In the genomic region with DNA sequence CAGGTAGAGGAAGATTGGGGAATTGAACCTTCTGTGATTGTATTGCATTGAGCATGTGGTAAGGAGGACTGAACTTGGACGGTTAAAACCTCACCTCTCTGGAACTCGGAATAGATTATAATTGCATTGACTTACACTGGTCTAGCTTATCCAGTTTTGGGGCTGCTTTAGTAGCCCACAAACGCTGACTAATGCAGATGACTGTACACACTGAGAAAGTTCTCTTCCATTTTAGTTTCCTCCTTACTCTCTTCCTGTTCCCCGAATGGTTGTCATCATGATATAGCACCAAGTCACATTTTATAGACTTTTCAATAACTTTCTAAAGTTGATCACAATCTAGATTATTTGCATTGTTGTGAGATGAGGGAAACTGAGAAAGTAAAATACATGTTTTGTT, we compare ENCODE assay signal across 18 cellular contexts.
DNase-seq lines count a peak whose midpoint lies in the region; ATAC-seq and TF ChIP-seq lines count a peak whose summit lies in the region.
"Had no signal": no experiment of that assay in that cellular context is flagged by ENCODE, and none has a peak within 500 bp of the region (broad histone marks: within the 10 kb centered on the region; RNA-seq: fewer than 3 reads in every experiment).

No MANE protein-coding gene starts in this region.

- peaks cover 55% of the 10 kb centered on the region for H3K4me1 Mint-ChIP-seq in mesothelial cell of epicardium
- peaks cover 15 to 31% (median 24%) of the 10 kb centered on the region in 3 donors for H3K4me1 Mint-ChIP-seq in CD8-positive, alpha-beta memory T cell

- no peak overlapping the region for H4K8ac ChIP-seq in IMR-90 (ENCODE audit: low read depth in 2 of 2, low read length in 2 of 2)

- H3K27ac ChIP-seq in IMR-90 (ENCODE audit: insufficient read depth, low read length): no peak overlapping the region
- H3K27ac ChIP-seq in ascending aorta: peak overlapping the region; percentile 72 to 81
- H3K27ac ChIP-seq in CD8-positive, alpha-beta memory T cell (ENCODE audit: low read depth, low read length): no peak overlapping the region
- H3K27ac ChIP-seq: lower lobe of right lung, ovary, right lobe of liver, stomach had no signal

- no peak overlapping the region for H2BK20ac ChIP-seq in IMR-90 (ENCODE audit: low read depth, low read length)

- in situ Hi-C loops in IMR-90 (cut with MboI; ENCODE audit: low sequenced_read_pairs): no loop called here

- H3K9me3 Mint-ChIP-seq in mesothelial cell of epicardium: no peaks in the 10 kb centered on the region
- no peaks in the 10 kb centered on the region for H3K9me3 Mint-ChIP-seq in CD8-positive, alpha-beta memory T cell
- H3K9me3 Mint-ChIP-seq: CD8-positive, alpha-beta T cell had no signal

- intact Hi-C loops in IMR-90 (cut with micrococcal nuclease): no loop called here
- intact Hi-C loops in ascending aorta (cut with DNase I): no loop called here

- POLR2A ChIA-PET in IMR-90 (lab: Charles Lee; ENCODE audit: unreplicated experiment): no interaction called here
- POLR2A ChIA-PET in CD8-positive, alpha-beta memory T cell (lab: Charles Lee): no interaction called here

- no peak overlapping the region for H3K18ac ChIP-seq in IMR-90 (ENCODE audit: low read depth, low read length)

- no peak overlapping the region for H3K4me3 Mint-ChIP-seq in mesothelial cell of epicardium
- H3K4me3 Mint-ChIP-seq in CD8-positive, alpha-beta memory T cell: no peak overlapping the region
- H3K4me3 Mint-ChIP-seq: CD8-positive, alpha-beta T cell had no signal

- no peak overlapping the region for H2BK5ac ChIP-seq in IMR-90 (ENCODE audit: low read depth, low read length, poor library complexity, severe bottlenecking)

- H3K27me3 Mint-ChIP-seq in mesothelial cell of epicardium (ENCODE audit: low read depth): no peaks in the 10 kb centered on the region
- no peaks in the 10 kb centered on the region for H3K27me3 Mint-ChIP-seq in CD8-positive, alpha-beta memory T cell

- CTCF ChIA-PET in IMR-90 (lab: Yijun Ruan, JAX): no interaction called here
- CTCF ChIA-PET in CD8-positive, alpha-beta memory T cell (lab: Charles Lee): no interaction called here

- no peak overlapping the region for H3K23ac ChIP-seq in IMR-90 (ENCODE audit: low read depth, low read length)

- H3K79me1 ChIP-seq in IMR-90 (ENCODE audit: low read depth in 1 of 2, low read length in 2 of 2): no peaks in the 10 kb centered on the region

- H2BK15ac ChIP-seq in IMR-90 (ENCODE audit: low read depth, low read length): no peak overlapping the region

- H3K36me3 Mint-ChIP-seq in mesothelial cell of epicardium: peaks cover 12% of the 10 kb centered on the region
- H3K36me3 Mint-ChIP-seq in CD8-positive, alpha-beta memory T cell: peaks cover 0 to 1% (median 0%) of the 10 kb centered on the region in 3 donors
- H3K36me3 Mint-ChIP-seq: CD8-positive, alpha-beta T cell had no signal

- no peaks in the 10 kb centered on the region for H3K9me1 ChIP-seq in IMR-90 (ENCODE audit: insufficient read depth, low read length)

- DNase-seq in ELR (ENCODE audit: low read depth) (peak; percentile 39), IMR-90 (peak; percentile 21), ascending aorta (ENCODE audit: low spot score in 2 of 2) (no peak), mesothelial cell of epicardium (ENCODE audit: low spot score in 2 of 2, unreplicated experiment in 2 of 2) (no peak), germinal center (ENCODE audit: low spot score) (no peak), NCI-H1930 (lab: John Stamatoyannopoulos, UW) (no peak)
- no peak for DNase-seq in CD8-positive, alpha-beta memory T cell
- DNase-seq: activated CD8-positive, alpha-beta memory T cell treated with anti-CD3 and anti-CD28 coated beads, Interleukin-2, amount 50 U/mL, for 4 hours; activated naive CD4-positive, alpha-beta T cell treated with anti-CD3 and anti-CD28 coated beads, Interleukin-2, amount 50 U/mL, for 16 hours; CD8-positive, alpha-beta T cell; dermis blood vessel endothelial cell; lower lobe of right lung; NCI-H1105 treated with DMSO at 0.1 percent for 48 hours; NCI-H748 treated with DMSO at 0.1 percent for 48 hours; ovary; right lobe of liver; stomach had no signal

- TF ChIP-seq POLR2A in IMR-90 (IDR thresholded peaks at IDR 0.05; ENCODE audit: low read depth, low read length): no peak

- dilution Hi-C loops in IMR-90 (cut with HindIII; ENCODE audit: low sequenced_read_pairs, unreplicated experiment): no loop called here

- no peak overlapping the region for H2AK5ac ChIP-seq in IMR-90 (ENCODE audit: low read depth, low read length)

- no peak overlapping the region for H3K14ac ChIP-seq in IMR-90 (replicated peaks; ENCODE audit: low read depth, low read length)

- H4K91ac ChIP-seq in IMR-90 (ENCODE audit: insufficient read depth, low read depth, low read length): no peak overlapping the region

- no peaks in the 10 kb centered on the region for H3K27me3 ChIP-seq in IMR-90 (ENCODE audit: control insufficient read depth, insufficient read depth, low read length)
- H3K27me3 ChIP-seq in ascending aorta: no peaks in the 10 kb centered on the region
- H3K27me3 ChIP-seq in CD8-positive, alpha-beta memory T cell (ENCODE audit: insufficient read depth, low read length, poor library complexity, severe bottlenecking): no peaks in the 10 kb centered on the region
- H3K27me3 ChIP-seq: ovary, right lobe of liver, stomach had no signal

- no peaks in the 10 kb centered on the region for H4K20me1 ChIP-seq in IMR-90 (ENCODE audit: insufficient read depth, low read length)

- H3K36me3 ChIP-seq in IMR-90 (ENCODE audit: control insufficient read depth, insufficient read depth, low read length) (no peaks in the 10 kb centered on the region), ascending aorta (no peaks in the 10 kb centered on the region)
- no peaks in the 10 kb centered on the region for H3K36me3 ChIP-seq in CD8-positive, alpha-beta memory T cell (ENCODE audit: insufficient read depth, low read length)
- H3K36me3 ChIP-seq: lower lobe of right lung, ovary, right lobe of liver, stomach had no signal

- BruUV-seq in IMR-90 (replicated peaks; lab: Mats Ljungman, UMichigan): no TSS peak

- ATAC-seq in IMR-90 (ENCODE audit: low read depth) (no peak), HG03442 (IDR thresholded peaks at IDR 0.05; ENCODE audit: unreplicated experiment) (no peak)
- ATAC-seq: CD8-positive, alpha-beta T cell; lower lobe of right lung; right lobe of liver had no signal

- peaks cover 11% of the 10 kb centered on the region for H3K4me1 ChIP-seq in IMR-90 (ENCODE audit: control insufficient read depth, insufficient read depth, low read length)
- H3K4me1 ChIP-seq in ascending aorta: peaks cover 15 to 63% of the 10 kb centered on the region in 2 donors
- H3K4me1 ChIP-seq in CD8-positive, alpha-beta memory T cell (ENCODE audit: insufficient read depth, low read length): peaks cover 11% of the 10 kb centered on the region

- 85% methylated on average over 2 of the region's 4 CpGs; no CpG with 5 or more reads in 1 of the 2 experiments for WGBS in IMR-90 (ENCODE audit: extremely low coverage in 2 of 2, insufficient read length in 1 of 2), 2 experiments

- H3K56ac ChIP-seq in IMR-90 (ENCODE audit: extremely low read depth, insufficient read depth, low read length): no peak overlapping the region

- no peak overlapping the region for H2AFZ ChIP-seq in IMR-90 (replicated peaks; ENCODE audit: low read length, poor library complexity)

- H3K4me2 ChIP-seq in IMR-90 (ENCODE audit: low read depth, low read length): no peak overlapping the region

- no peak overlapping the region for H3K4ac ChIP-seq in IMR-90 (ENCODE audit: low read depth, low read length)

- H3K9ac ChIP-seq in IMR-90 (ENCODE audit: low read depth, low read length): no peak overlapping the region

- no peak overlapping the region for H4K5ac ChIP-seq in IMR-90 (ENCODE audit: low read depth, low read length)

- no peak overlapping the region for H2BK120ac ChIP-seq in IMR-90 (ENCODE audit: low read depth, low read length)

- TF ChIP-seq RAD21 in IMR-90 (IDR thresholded peaks at IDR 0.05; ENCODE audit: low read length): no peak

- H3K9me3 ChIP-seq in IMR-90 (ENCODE audit: control insufficient read depth, insufficient read depth, low read length) (no peaks in the 10 kb centered on the region), ascending aorta (no peaks in the 10 kb centered on the region)
- H3K9me3 ChIP-seq in CD8-positive, alpha-beta memory T cell (ENCODE audit: low read length): no peaks in the 10 kb centered on the region
- H3K9me3 ChIP-seq: lower lobe of right lung, ovary, right lobe of liver, stomach had no signal

- TF ChIP-seq CTCF in IMR-90 (conservative IDR thresholded peaks at IDR 0.05; ENCODE audit: low read depth, low read length): no peak
- TF ChIP-seq CTCF in ascending aorta (IDR thresholded peaks at IDR 0.05): no peak
- TF ChIP-seq CTCF in mesothelial cell of epicardium (IDR thresholded peaks at IDR 0.05; ENCODE audit: unreplicated experiment): no peak

- H3K4me3 ChIP-seq in IMR-90 (ENCODE audit: insufficient read depth, low read depth, low read length): no peak overlapping the region
- H3K4me3 ChIP-seq in ascending aorta: no peak overlapping the region
- H3K4me3 ChIP-seq in CD8-positive, alpha-beta memory T cell (ENCODE audit: low read length): no peak overlapping the region
- H3K4me3 ChIP-seq: lower lobe of right lung, ovary, right lobe of liver, stomach had no signal

- peak overlapping the region; percentile 72 for H3K27ac Mint-ChIP-seq in mesothelial cell of epicardium
- H3K27ac Mint-ChIP-seq in CD8-positive, alpha-beta memory T cell: no peak overlapping the region
- H3K27ac Mint-ChIP-seq: CD8-positive, alpha-beta T cell had no signal

- no peak overlapping the region for H2AK9ac ChIP-seq in IMR-90 (replicated peaks; ENCODE audit: low read depth, low read length, poor library complexity)

TF ChIP-seq in IMR-90, 13 proteins besides CTCF, POLR2A, EP300 and RAD21 (continues in another document):
- no peak for TF ChIP-seq BHLHE40 (IDR thresholded peaks at IDR 0.05; ENCODE audit: low read depth, low read length)
- no peak for TF ChIP-seq SMC3 (IDR thresholded peaks at IDR 0.05; ENCODE audit: low read depth, low read length)
- no peak for TF ChIP-seq RCOR1 (IDR thresholded peaks at IDR 0.05; ENCODE audit: insufficient replicate concordance, low read length)
- TF ChIP-seq CEBPB (IDR thresholded peaks at IDR 0.05; ENCODE audit: low read depth, low read length): no peak
- no peak for TF ChIP-seq MAZ (IDR thresholded peaks at IDR 0.05; ENCODE audit: borderline replicate concordance, low read depth, low read length)
- TF ChIP-seq MAFK (IDR thresholded peaks at IDR 0.05; ENCODE audit: low read depth, low read length): no peak
- TF ChIP-seq CHD1 (IDR thresholded peaks at IDR 0.05; ENCODE audit: low read depth, low read length): no peak
- TF ChIP-seq RFX5 (IDR thresholded peaks at IDR 0.05; ENCODE audit: low read depth, low read length): no peak
- TF ChIP-seq, protein P1, sequence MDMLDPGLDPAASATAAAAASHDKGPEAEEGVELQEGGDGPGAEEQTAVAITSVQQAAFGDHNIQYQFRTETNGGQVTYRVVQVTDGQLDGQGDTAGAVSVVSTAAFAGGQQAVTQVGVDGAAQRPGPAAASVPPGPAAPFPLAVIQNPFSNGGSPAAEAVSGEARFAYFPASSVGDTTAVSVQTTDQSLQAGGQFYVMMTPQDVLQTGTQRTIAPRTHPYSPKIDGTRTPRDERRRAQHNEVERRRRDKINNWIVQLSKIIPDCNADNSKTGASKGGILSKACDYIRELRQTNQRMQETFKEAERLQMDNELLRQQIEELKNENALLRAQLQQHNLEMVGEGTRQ (IDR thresholded peaks at IDR 0.05; ENCODE audit: low read depth, low read length): no peak

Comparison
In these comparisons a context has a peak if more than half of its experiments do, and no peak if none do; other contexts are left out.
1. DNase-seq: peak in ELR (single experiment) and IMR-90 (single experiment); none in ascending aorta (0 of 2), mesothelial cell of epicardium (0 of 2), germinal center (single experiment), NCI-H1930 (0 of 2) and CD8-positive, alpha-beta memory T cell (0 of 5).
2. H3K27ac ChIP-seq: peak in ascending aorta (2 of 2); none in IMR-90 (single experiment) and CD8-positive, alpha-beta memory T cell (single experiment).